22 cellular contexts compared by ENCODE assay signal in the genomic region with DNA sequence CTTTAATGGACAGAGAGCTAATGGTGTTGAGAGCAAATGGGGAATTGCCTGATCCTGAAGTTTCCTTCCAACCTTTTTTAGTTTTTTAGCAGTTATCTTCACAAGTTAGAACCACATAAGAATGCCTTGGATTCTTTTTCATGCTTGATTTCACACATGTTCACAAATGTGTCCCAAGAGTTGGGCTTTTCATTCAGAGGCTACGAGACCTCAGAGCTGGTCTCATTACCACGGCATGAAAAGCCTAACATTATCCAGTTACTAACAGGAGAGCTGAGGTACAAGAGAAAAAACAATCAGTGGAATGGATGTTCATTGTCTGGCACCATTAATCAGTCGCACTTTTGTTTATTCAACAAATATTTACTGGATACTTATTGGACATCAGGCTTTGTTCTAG.
A peak's percentile ranks its signal among the peaks of the same experiment; 100 is the strongest.
DNase-seq lines count a peak whose midpoint lies in the region; ATAC-seq and TF ChIP-seq lines count a peak whose summit lies in the region.
"Had no signal": no experiment of that assay in that cellular context is flagged by ENCODE, and none has a peak within 500 bp of the region (broad histone marks: within the 10 kb centered on the region; RNA-seq: fewer than 3 reads in every experiment).

No MANE protein-coding gene starts in this region.

- TF ChIP-seq POLR2A in gastroesophageal sphincter (IDR thresholded peaks at IDR 0.05) = no peak

- H3K27me3 ChIP-seq in neuronal stem cell (ENCODE audit: control insufficient read depth in 3 of 3, insufficient read depth in 3 of 3, low read depth in 1 of 3, low read length in 3 of 3) (no peaks in the 10 kb centered on the region), gastroesophageal sphincter (no peaks in the 10 kb centered on the region)
- H3K27me3 ChIP-seq: BE2C, MG63 had no signal

- no peak overlapping the region for H2BK5ac ChIP-seq in neuronal stem cell (ENCODE audit: low read length)

- H2BK12ac ChIP-seq in neuronal stem cell (ENCODE audit: low read length) = no peak overlapping the region

- no peaks in the 10 kb centered on the region for H3K79me1 ChIP-seq in neuronal stem cell (ENCODE audit: low read depth, low read length)

- no peak overlapping the region for H3K4me2 ChIP-seq in neuronal stem cell (ENCODE audit: insufficient read depth, low read length, poor library complexity, severe bottlenecking)
- H3K4me2 ChIP-seq: PC-9 had no signal

- no peak for TF ChIP-seq CTCF in astrocyte of the spinal cord (IDR thresholded peaks at IDR 0.05; ENCODE audit: low read depth, low read length)
- TF ChIP-seq CTCF in gastroesophageal sphincter (IDR thresholded peaks at IDR 0.05) = no peak

- H3K27ac ChIP-seq in neuronal stem cell (replicated peaks; ENCODE audit: low read length) (no peak overlapping the region), gastroesophageal sphincter (no peak overlapping the region)
- H3K27ac ChIP-seq: PC-9, SK-N-MC had no signal

- no peak overlapping the region for H3K14ac ChIP-seq in neuronal stem cell (ENCODE audit: low read length)

- H3K23ac ChIP-seq in neuronal stem cell (ENCODE audit: low read depth, low read length, poor library complexity) = no peak overlapping the region

- no peak overlapping the region for H2AFZ ChIP-seq in neuronal stem cell (ENCODE audit: low read length)
- H2AFZ ChIP-seq: PC-9 had no signal

- no peak overlapping the region for H3K4ac ChIP-seq in neuronal stem cell (ENCODE audit: low read length)

- ATAC-seq in HG03139 (IDR thresholded peaks at IDR 0.05; ENCODE audit: unreplicated experiment) (no peak), gastroesophageal sphincter (no peak)

- no peak overlapping the region for H4K8ac ChIP-seq in neuronal stem cell (ENCODE audit: low read depth, low read length)

- H3K9me3 ChIP-seq in neuronal stem cell (replicated peaks in 1 of 2; ENCODE audit: control insufficient read depth in 2 of 2, insufficient read depth in 1 of 2, low read depth in 1 of 2, low read length in 2 of 2) = no peaks in the 10 kb centered on the region
- no peaks in the 10 kb centered on the region for H3K9me3 ChIP-seq in gastroesophageal sphincter
- H3K9me3 ChIP-seq: BE2C, MG63 had no signal

- no peaks in the 10 kb centered on the region for H3K36me3 ChIP-seq in neuronal stem cell (replicated peaks in 1 of 2; ENCODE audit: control insufficient read depth in 2 of 2, insufficient read depth in 2 of 2, low read length in 2 of 2)
- no peaks in the 10 kb centered on the region for H3K36me3 ChIP-seq in gastroesophageal sphincter
- H3K36me3 ChIP-seq: BE2C, MG63 had no signal

- peaks cover 0 to 5% of the 10 kb centered on the region in 2 donors for H3K4me1 ChIP-seq in neuronal stem cell (ENCODE audit: control insufficient read depth in 2 of 2, insufficient read depth in 1 of 2, low read depth in 1 of 2, low read length in 2 of 2)
- H3K4me1 ChIP-seq in gastroesophageal sphincter = no peaks in the 10 kb centered on the region
- H3K4me1 ChIP-seq: BE2C had no signal

- H2BK120ac ChIP-seq in neuronal stem cell (ENCODE audit: low read depth, low read length) = no peak overlapping the region

- no peak for TF ChIP-seq EP300 in gastroesophageal sphincter (IDR thresholded peaks at IDR 0.05)

- H3K4me3 ChIP-seq in astrocyte of the spinal cord (ENCODE audit: low read depth, low read length) (no peak overlapping the region), neuronal stem cell (ENCODE audit: low read length in 2 of 2) (no peak overlapping the region), gastroesophageal sphincter (no peak overlapping the region)
- H3K4me3 ChIP-seq: MG63, PC-9, SK-N-MC had no signal

- H2BK15ac ChIP-seq in neuronal stem cell (ENCODE audit: low read length) = no peak overlapping the region

- no peak overlapping the region for H4K91ac ChIP-seq in neuronal stem cell (ENCODE audit: low read depth, low read length, poor library complexity)

- no peak overlapping the region for H3K18ac ChIP-seq in neuronal stem cell (ENCODE audit: low read length)

- DNase-seq in M059J (ENCODE audit: low read depth) = peak; percentile 14
- peak; percentile 55 for DNase-seq in NCI-H69 (lab: John Stamatoyannopoulos, UW)
- peak; percentile 17 for DNase-seq in astrocyte of the spinal cord (ENCODE audit: low read depth, low spot score)
- DNase-seq in neuronal stem cell (ENCODE audit: low spot score) = peak; percentile 29
- DNase-seq in germinal center (ENCODE audit: low spot score) = no peak
- DNase-seq: BE2C, EL, GF-D8, GOT3, HCEC 1CT, Kasumi-1, MG63, NCI-H187 treated with DMSO at 0.1 percent for 48 hours, NCI-H2171, NCI-H345, NCI-H524, PC-9, RPMI8226, SHP77 treated with DMSO at 0.1 percent for 48 hours had no signal

- no CpG with 5 or more reads among the region's 3 CpGs for WGBS in neuronal stem cell (ENCODE audit: extremely low coverage in 2 of 2, insufficient read length in 2 of 2, insufficient replicate concordance in 1 of 2), 2 donors
- WGBS in gastroesophageal sphincter (ENCODE audit: low coverage in 1 of 2), 2 donors = 65 to 88% methylated on average over 3 of the region's 3 CpGs

- in situ Hi-C loops in astrocyte of the spinal cord (cut with HindIII; ENCODE audit: low sequenced_read_pairs) = no loop called here

- no peak overlapping the region for H2AK5ac ChIP-seq in neuronal stem cell (ENCODE audit: low read depth, low read length)

- H3K9ac ChIP-seq in neuronal stem cell (ENCODE audit: low read depth, low read length, poor library complexity) = no peak overlapping the region
